8 cellular contexts compared by ENCODE assay signal in the genomic region with DNA sequence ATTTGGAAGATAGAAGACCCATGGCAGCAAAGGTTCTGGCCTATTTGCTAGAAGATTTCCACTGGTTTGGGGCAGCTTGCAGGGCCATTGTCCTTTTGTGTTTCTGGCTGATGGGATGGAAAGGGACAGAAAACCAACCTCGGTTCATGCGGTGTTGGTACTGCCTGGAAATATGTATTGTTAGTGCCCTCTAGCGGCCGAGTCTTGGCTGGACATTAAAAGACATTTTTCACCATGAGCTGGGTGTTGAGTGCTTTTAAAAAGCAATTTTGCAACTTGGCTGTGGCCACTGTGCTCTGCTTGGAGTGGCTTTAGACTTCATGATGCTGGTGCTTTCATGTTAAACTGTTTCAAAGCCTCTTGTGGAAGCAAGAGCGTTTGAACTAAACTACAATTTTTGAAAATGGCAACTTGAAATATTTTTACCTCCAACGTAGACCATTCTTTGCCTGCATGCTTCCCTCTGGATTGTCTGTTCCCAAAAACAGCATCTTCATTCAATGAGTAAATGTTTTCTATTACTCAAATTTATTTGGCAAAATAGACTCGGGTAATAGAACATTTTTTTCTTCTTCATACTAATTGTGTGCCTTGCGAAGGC.
DNase-seq lines count a peak whose midpoint lies in the region; ATAC-seq and TF ChIP-seq lines count a peak whose summit lies in the region.

No MANE protein-coding gene starts in this region.

- intact Hi-C loops in left ventricle myocardium inferior (cut with micrococcal nuclease), result loop anchor here (5.0 kb wide), 1 partner anchor 526 kb away; no protein-coding TSS in a partner anchor

- TF ChIP-seq CTCF in NB4 (IDR thresholded peaks at IDR 0.05; ENCODE audit: low read depth, low read length) (peak; percentile 79), left ventricle myocardium inferior (IDR thresholded peaks at IDR 0.05; ENCODE audit: borderline replicate concordance) (peak; percentile 83), retinal pigment epithelial cell (conservative IDR thresholded peaks at IDR 0.05; ENCODE audit: low read depth, low read length) (peak; percentile 62)

- H3K27me3 Mint-ChIP-seq in activated naive CD8-positive, alpha-beta T cell treated with anti-CD3 and anti-CD28 coated beads, Interleukin-2, amount 50 U/mL, for 24 hours, result peaks cover 25% of the 10 kb centered on the region

- no peak overlapping the region for H3K27ac ChIP-seq in left ventricle myocardium inferior (replicated peaks)

- no peak overlapping the region for H3K27ac Mint-ChIP-seq in activated naive CD8-positive, alpha-beta T cell treated with anti-CD3 and anti-CD28 coated beads, Interleukin-2, amount 50 U/mL, for 24 hours

- H3K36me3 Mint-ChIP-seq in activated naive CD8-positive, alpha-beta T cell treated with anti-CD3 and anti-CD28 coated beads, Interleukin-2, amount 50 U/mL, for 24 hours (ENCODE audit: low read depth), result no peaks in the 10 kb centered on the region

- H3K27me3 ChIP-seq in left ventricle myocardium inferior (ENCODE audit: low read depth), result peaks cover 88% of the 10 kb centered on the region

- no peaks in the 10 kb centered on the region for H3K4me1 ChIP-seq in left ventricle myocardium inferior

- no peaks in the 10 kb centered on the region for H3K9me3 Mint-ChIP-seq in activated naive CD8-positive, alpha-beta T cell treated with anti-CD3 and anti-CD28 coated beads, Interleukin-2, amount 50 U/mL, for 24 hours

- ATAC-seq in activated naive CD8-positive, alpha-beta T cell treated with anti-CD3 and anti-CD28 coated beads, Interleukin-2, amount 50 U/mL, for 24 hours, result no peak
- no peak for ATAC-seq in GM21825 (IDR thresholded peaks at IDR 0.05; ENCODE audit: unreplicated experiment)

- H3K4me3 ChIP-seq in NB4 (ENCODE audit: low read depth, low read length), result no peak overlapping the region
- no peak overlapping the region for H3K4me3 ChIP-seq in left ventricle myocardium inferior
- no peak overlapping the region for H3K4me3 ChIP-seq in retinal pigment epithelial cell (ENCODE audit: low read length)

- DNase-seq in NCI-H2081 (lab: John Stamatoyannopoulos, UW) (peak; percentile 7 to 13), NCI-H2081 treated with DMSO at 0.1 percent for 48 hours (lab: John Stamatoyannopoulos, UW) (no peak), NB4 (ENCODE audit: low read depth) (peak; percentile 79), SW480 (ENCODE audit: low spot score) (peak; percentile 39), left ventricle myocardium inferior (peak; percentile 45), retinal pigment epithelial cell (ENCODE audit: low read depth) (peak; percentile 4)
- DNase-seq in activated naive CD8-positive, alpha-beta T cell treated with anti-CD3 and anti-CD28 coated beads, Interleukin-2, amount 50 U/mL, for 24 hours, result peak; percentile 58

- TF ChIP-seq POLR2A in NB4 (IDR thresholded peaks at IDR 0.05; ENCODE audit: extremely low read depth, insufficient read length), result no peak

- H3K4me3 Mint-ChIP-seq in activated naive CD8-positive, alpha-beta T cell treated with anti-CD3 and anti-CD28 coated beads, Interleukin-2, amount 50 U/mL, for 24 hours, result no peak overlapping the region

- H3K9me3 ChIP-seq in left ventricle myocardium inferior (replicated peaks), result no peaks in the 10 kb centered on the region

- no peaks in the 10 kb centered on the region for H3K4me1 Mint-ChIP-seq in activated naive CD8-positive, alpha-beta T cell treated with anti-CD3 and anti-CD28 coated beads, Interleukin-2, amount 50 U/mL, for 24 hours

- H3K36me3 ChIP-seq in left ventricle myocardium inferior, result no peaks in the 10 kb centered on the region
